Comparison of ENCODE assay signal across 21 cellular contexts in genomic region chr4:76981649-76982048, GRCh38. TPM values are rescaled to one million over a fixed set of nuclear protein-coding genes. Genes with fewer than 3 reads are reported as not detected.
DNase-seq lines count a peak whose midpoint lies in the region; ATAC-seq and TF ChIP-seq lines count a peak whose summit lies in the region.
"Had no signal": no experiment of that assay in that cellular context is flagged by ENCODE, and none has a peak within 500 bp of the region (broad histone marks: within the 10 kb centered on the region; RNA-seq: fewer than 3 reads in every experiment).

No MANE protein-coding gene starts in this region.

- POLR2A ChIA-PET in A673 (lab: Charles Lee; ENCODE audit: low non-redundant PET) = no interaction called here

- H3K4me3 Mint-ChIP-seq in mesothelial cell of epicardium = no peak overlapping the region
- H3K4me3 Mint-ChIP-seq in activated T-helper 17 cell treated with anti-CD3 and anti-CD28 coated beads, Interleukin-2, amount 50 U/mL, for 72 hours = no peak overlapping the region
- H3K4me3 Mint-ChIP-seq: endodermal cell had no signal

- DNase-seq in A673 (ENCODE audit: low spot score) = no peak
- peak; percentile 75 for DNase-seq in choroid plexus epithelial cell (ENCODE audit: low read depth)
- no peak for DNase-seq in mesothelial cell of epicardium (ENCODE audit: low spot score in 2 of 2, unreplicated experiment in 2 of 2)
- DNase-seq in gastrocnemius medialis = no peak
- no peak for DNase-seq in KG1 (lab: John Stamatoyannopoulos, UW)
- DNase-seq: ACHN; activated CD4-positive, alpha-beta T cell treated with anti-CD3 and anti-CD28 coated beads for 4 hours; activated CD8-positive, alpha-beta memory T cell treated with anti-CD3 and anti-CD28 coated beads, Interleukin-2, amount 50 U/mL, for 4 hours; activated gamma-delta T cell treated with Interleukin-2 at 50 U/mL for 16 hours; aorta; endodermal cell; foreskin keratinocyte; GDM1; mesenchymal stem cell; NCI-H1105; NCI-H2081 treated with DMSO at 0.1 percent for 48 hours; retina; testis had no signal

- H3K4me3 ChIP-seq in A673 (ENCODE audit: low read depth, low read length, poor library complexity, severe bottlenecking) (no peak overlapping the region), KMS-11 (IDR thresholded peaks at IDR 0.05; ENCODE audit: insufficient read depth, low read depth, low read length) (no peak overlapping the region), choroid plexus epithelial cell (ENCODE audit: low read depth, low read length) (no peak overlapping the region), gastrocnemius medialis (no peak overlapping the region)
- H3K4me3 ChIP-seq: testis had no signal

- no peak for ATAC-seq in HG02798 (IDR thresholded peaks at IDR 0.05; ENCODE audit: poor library complexity, unreplicated experiment)
- ATAC-seq in gastrocnemius medialis = no peak
- ATAC-seq in activated T-helper 17 cell treated with anti-CD3 and anti-CD28 coated beads, Interleukin-2, amount 50 U/mL, for 72 hours (replicated peaks) = no peak
- ATAC-seq: foreskin keratinocyte had no signal

- H3K9ac ChIP-seq in KMS-11 = no peak overlapping the region

- H3K36me3 ChIP-seq in A673 (ENCODE audit: insufficient read depth, low read length, poor library complexity, severe bottlenecking) = no peaks in the 10 kb centered on the region
- H3K36me3 ChIP-seq in KMS-11 (ENCODE audit: insufficient read depth) = no peaks in the 10 kb centered on the region
- no peaks in the 10 kb centered on the region for H3K36me3 ChIP-seq in gastrocnemius medialis

- BruUV-seq in A673 (replicated peaks; lab: Mats Ljungman, UMichigan) = no TSS peak

- H3K27ac Mint-ChIP-seq in mesothelial cell of epicardium = peak overlapping the region; percentile 29
- H3K27ac Mint-ChIP-seq in activated T-helper 17 cell treated with anti-CD3 and anti-CD28 coated beads, Interleukin-2, amount 50 U/mL, for 72 hours = no peak overlapping the region
- H3K27ac Mint-ChIP-seq: endodermal cell had no signal

- intact Hi-C loops in A673 (cut with micrococcal nuclease; ENCODE audit: unreplicated experiment) = no loop called here
- intact Hi-C loops in gastrocnemius medialis (cut with DNase I; ENCODE audit: low total_unique reads) = no loop called here

- peaks cover 68% of the 10 kb centered on the region for H3K4me1 Mint-ChIP-seq in mesothelial cell of epicardium
- H3K4me1 Mint-ChIP-seq in activated T-helper 17 cell treated with anti-CD3 and anti-CD28 coated beads, Interleukin-2, amount 50 U/mL, for 72 hours = peaks cover 49% of the 10 kb centered on the region

- in situ Hi-C loops in gastrocnemius medialis (cut with MboI; ENCODE audit: low sequenced_read_pairs in 4 of 4) = no loop called here

- no peaks in the 10 kb centered on the region for H4K20me1 ChIP-seq in KMS-11 (ENCODE audit: insufficient read depth)

- CTCF ChIA-PET in A673 (lab: Charles Lee) = no interaction called here

- H3K4me1 ChIP-seq in A673 (ENCODE audit: insufficient read depth, low read length, poor library complexity, severe bottlenecking) = peaks cover 65% of the 10 kb centered on the region
- peaks cover 60% of the 10 kb centered on the region for H3K4me1 ChIP-seq in KMS-11 (ENCODE audit: low read depth, poor library complexity, severe bottlenecking)
- H3K4me1 ChIP-seq in gastrocnemius medialis = peaks cover 31 to 33% of the 10 kb centered on the region in 2 donors

- H3K4me2 ChIP-seq in KMS-11 = peak overlapping the region; percentile 95; the same call in 1 of the 2 replicates

- H3K27me3 ChIP-seq in A673 (replicated peaks; ENCODE audit: insufficient read depth, low read depth, low read length, poor library complexity) (no peaks in the 10 kb centered on the region), KMS-11 (ENCODE audit: insufficient read depth, low read depth) (no peaks in the 10 kb centered on the region), gastrocnemius medialis (no peaks in the 10 kb centered on the region)
- H3K27me3 ChIP-seq: foreskin keratinocyte, testis had no signal

- TF ChIP-seq CTCF in A673 (conservative IDR thresholded peaks at IDR 0.05; ENCODE audit: low read depth, low read length) (no peak), KMS-11 (conservative IDR thresholded peaks at IDR 0.05; ENCODE audit: low read depth, low read length) (no peak), choroid plexus epithelial cell (conservative IDR thresholded peaks at IDR 0.05; ENCODE audit: low read depth, low read length) (no peak), mesothelial cell of epicardium (IDR thresholded peaks at IDR 0.05; ENCODE audit: unreplicated experiment) (no peak), gastrocnemius medialis (IDR thresholded peaks at IDR 0.05 in 4 of 5, conservative IDR thresholded peaks at IDR 0.05 in 1 of 5) (no peak)

- no peaks in the 10 kb centered on the region for H3K9me3 ChIP-seq in A673 (ENCODE audit: low read depth, low read length, poor library complexity, severe bottlenecking)
- no peaks in the 10 kb centered on the region for H3K9me3 ChIP-seq in gastrocnemius medialis
- H3K9me3 ChIP-seq: testis had no signal

- TF ChIP-seq POLR2A in gastrocnemius medialis (IDR thresholded peaks at IDR 0.05) = no peak

- H3K27ac ChIP-seq in A673 (ENCODE audit: low read depth, low read length, poor library complexity, severe bottlenecking) (peak overlapping the region; percentile 87), KMS-11 (peak overlapping the region; percentile 49; the same call in 1 of the 2 replicates), gastrocnemius medialis (no peak overlapping the region)
- H3K27ac ChIP-seq: foreskin keratinocyte, testis had no signal

- H3K9me3 Mint-ChIP-seq in mesothelial cell of epicardium = no peaks in the 10 kb centered on the region
- no peaks in the 10 kb centered on the region for H3K9me3 Mint-ChIP-seq in activated T-helper 17 cell treated with anti-CD3 and anti-CD28 coated beads, Interleukin-2, amount 50 U/mL, for 72 hours
- H3K9me3 Mint-ChIP-seq: endodermal cell had no signal

- H3K36me3 Mint-ChIP-seq in mesothelial cell of epicardium = no peaks in the 10 kb centered on the region
- no peaks in the 10 kb centered on the region for H3K36me3 Mint-ChIP-seq in activated T-helper 17 cell treated with anti-CD3 and anti-CD28 coated beads, Interleukin-2, amount 50 U/mL, for 72 hours (ENCODE audit: low read depth)

- H3K79me2 ChIP-seq in KMS-11 (ENCODE audit: insufficient read depth, low read depth) = peaks cover 43% of the 10 kb centered on the region

- H2AFZ ChIP-seq in KMS-11 (ENCODE audit: low read depth) = no peak overlapping the region

- no peaks in the 10 kb centered on the region for H3K27me3 Mint-ChIP-seq in mesothelial cell of epicardium (ENCODE audit: low read depth)
- no peaks in the 10 kb centered on the region for H3K27me3 Mint-ChIP-seq in activated T-helper 17 cell treated with anti-CD3 and anti-CD28 coated beads, Interleukin-2, amount 50 U/mL, for 72 hours

RNA-seq across cellular contexts. Expression of gene SEPTIN11, which starts 32.1 kb away (rescaled TPM):
- total RNA-seq in A673 (2021) (121 and 125 TPM in 2 replicates), mesothelial cell of epicardium (83.6 to 88.5 TPM (median 84.1 TPM) in 3 replicates), gastrocnemius medialis (100 to 1,000 TPM in 1 of 4 donors, 10 to 100 TPM in 3; 11.3 to 104 (median 47.9) TPM)
- total RNA-seq in activated T-helper 17 cell treated with anti-CD3 and anti-CD28 coated beads, Interleukin-2, amount 50 U/mL, for 72 hours = 10 to 100 TPM; 20.0 to 55.1 TPM

Comparison
In these comparisons a context has a peak if more than half of its experiments do, and no peak if none do; other contexts are left out.
1. H3K27ac ChIP-seq: peak in A673 (single experiment) and KMS-11 (single experiment); none in gastrocnemius medialis (0 of 4).